ENCODE assay signal across 13 cellular contexts in genomic region chr5:146962801-146963355, GRCh38.
A peak's percentile ranks its signal among the peaks of the same experiment; 100 is the strongest.
DNase-seq lines count a peak whose midpoint lies in the region; ATAC-seq and TF ChIP-seq lines count a peak whose summit lies in the region.
"Had no signal": no experiment of that assay in that cellular context is flagged by ENCODE, and none has a peak within 500 bp of the region (broad histone marks: within the 10 kb centered on the region; RNA-seq: fewer than 3 reads in every experiment).

No MANE protein-coding gene starts in this region.

- peaks cover 15% of the 10 kb centered on the region for H3K27me3 ChIP-seq in A673 (replicated peaks; ENCODE audit: insufficient read depth, low read depth, low read length, poor library complexity)
- no peaks in the 10 kb centered on the region for H3K27me3 ChIP-seq in GM23338 (ENCODE audit: insufficient read depth)

- CTCF ChIA-PET in A673 (lab: Charles Lee): no interaction called here

- TF ChIP-seq CTCF in A673 (conservative IDR thresholded peaks at IDR 0.05; ENCODE audit: low read depth, low read length): no peak
- TF ChIP-seq CTCF in GM23338 (conservative IDR thresholded peaks at IDR 0.05; ENCODE audit: low read depth in 2 of 2): no peak
- TF ChIP-seq CTCF in fibroblast of villous mesenchyme (IDR thresholded peaks at IDR 0.05; ENCODE audit: insufficient read depth, low read depth, low read length): no peak

- no peaks in the 10 kb centered on the region for H3K9me2 ChIP-seq in GM23338 (ENCODE audit: insufficient read depth)

- H3K9ac ChIP-seq in SK-N-MC (ENCODE audit: insufficient read length): no peak overlapping the region

- H3K4me2 ChIP-seq in GM23338: no peak overlapping the region
- H3K4me2 ChIP-seq: PC-9 had no signal

- H3K4me3 Mint-ChIP-seq in GM23338: no peak overlapping the region
- H3K4me3 Mint-ChIP-seq: CD4-positive, CD25-positive, alpha-beta regulatory T cell; natural killer cell treated with Interleukin-12 subunit alpha and Interleukin-12 subunit beta and Interleukin-15 and Interleukin-18, amount 100 ng/mL, for 72 hours had no signal

- POLR2A ChIA-PET in A673 (lab: Charles Lee; ENCODE audit: low non-redundant PET): no interaction called here

- no peaks in the 10 kb centered on the region for H3K9me3 ChIP-seq in A673 (ENCODE audit: low read depth, low read length, poor library complexity, severe bottlenecking)
- H3K9me3 ChIP-seq in SK-N-MC (ENCODE audit: low read depth, low read length): no peaks in the 10 kb centered on the region

- H3K4me1 Mint-ChIP-seq in GM23338: peaks cover 8% of the 10 kb centered on the region
- H3K4me1 Mint-ChIP-seq: CD4-positive, CD25-positive, alpha-beta regulatory T cell had no signal

- H3K4me3 ChIP-seq in A673 (ENCODE audit: low read depth, low read length, poor library complexity, severe bottlenecking): no peak overlapping the region
- no peak overlapping the region for H3K4me3 ChIP-seq in GM23338
- no peak overlapping the region for H3K4me3 ChIP-seq in SK-N-MC
- H3K4me3 ChIP-seq in fibroblast of villous mesenchyme (ENCODE audit: low read depth, low read length): no peak overlapping the region
- H3K4me3 ChIP-seq: PC-9 had no signal

- no peaks in the 10 kb centered on the region for H3F3A ChIP-seq in GM23338 (replicated peaks; ENCODE audit: low read depth)

- H2AFZ ChIP-seq in GM23338: 0 out of 2 replicates have a peak overlapping the region, but pooled peaks have one; percentile 65
- H2AFZ ChIP-seq: PC-9 had no signal

- intact Hi-C loops in A673 (cut with micrococcal nuclease; ENCODE audit: unreplicated experiment): no loop called here

- ATAC-seq in GM23338 (no peak), HG02678 (IDR thresholded peaks at IDR 0.05; ENCODE audit: unreplicated experiment) (no peak), GM21529 (IDR thresholded peaks at IDR 0.05; ENCODE audit: unreplicated experiment) (no peak)

- no TSS peak for BruUV-seq in A673 (replicated peaks; lab: Mats Ljungman, UMichigan)

- H3K36me3 Mint-ChIP-seq in GM23338 (ENCODE audit: low read depth): no peaks in the 10 kb centered on the region
- H3K36me3 Mint-ChIP-seq: CD4-positive, CD25-positive, alpha-beta regulatory T cell; natural killer cell treated with Interleukin-12 subunit alpha and Interleukin-12 subunit beta and Interleukin-15 and Interleukin-18, amount 100 ng/mL, for 72 hours had no signal

- DNase-seq in A673 (ENCODE audit: low spot score): peak; percentile 34
- DNase-seq in GM23338 (ENCODE audit: low spot score): no peak
- peak; percentile 16 for DNase-seq in SK-N-MC (ENCODE audit: low read depth, low spot score)
- peak; percentile 41 for DNase-seq in fibroblast of villous mesenchyme (ENCODE audit: low read depth)
- DNase-seq in iPS-NIHi7 (ENCODE audit: extremely low spot score): no peak
- DNase-seq in NCI-H2029 treated with DMSO at 0.1 percent for 48 hours (lab: John Stamatoyannopoulos, UW): no peak
- DNase-seq: CD4-positive, CD25-positive, alpha-beta regulatory T cell; islet precursor cell; NCI-H187; PC-9 had no signal

- H3K4me1 ChIP-seq in A673 (ENCODE audit: insufficient read depth, low read length, poor library complexity, severe bottlenecking): peaks cover 4% of the 10 kb centered on the region
- no peaks in the 10 kb centered on the region for H3K4me1 ChIP-seq in GM23338 (ENCODE audit: insufficient read depth)

- H3K9me3 Mint-ChIP-seq in GM23338: no peaks in the 10 kb centered on the region
- H3K9me3 Mint-ChIP-seq: CD4-positive, CD25-positive, alpha-beta regulatory T cell; natural killer cell treated with Interleukin-12 subunit alpha and Interleukin-12 subunit beta and Interleukin-15 and Interleukin-18, amount 100 ng/mL, for 72 hours had no signal

- no peaks in the 10 kb centered on the region for H3K79me2 ChIP-seq in GM23338 (replicated peaks; ENCODE audit: insufficient read depth)

- no peaks in the 10 kb centered on the region for H3K36me3 ChIP-seq in A673 (ENCODE audit: insufficient read depth, low read length, poor library complexity, severe bottlenecking)
- no peaks in the 10 kb centered on the region for H3K36me3 ChIP-seq in GM23338 (ENCODE audit: insufficient read depth)
- no peaks in the 10 kb centered on the region for H3K36me3 ChIP-seq in SK-N-MC (ENCODE audit: insufficient read depth, low read length)

- no peaks in the 10 kb centered on the region for H4K20me1 ChIP-seq in GM23338 (replicated peaks; ENCODE audit: insufficient read depth)

- H3K27ac ChIP-seq in A673 (ENCODE audit: low read depth, low read length, poor library complexity, severe bottlenecking) (no peak overlapping the region), GM23338 (ENCODE audit: low read depth) (no peak overlapping the region), SK-N-MC (0 out of 2 replicates have a peak overlapping the region, but pooled peaks have one; percentile 7)
- H3K27ac ChIP-seq: PC-9 had no signal

- H3K27me3 Mint-ChIP-seq in GM23338 (ENCODE audit: insufficient read depth, low read depth, poor library complexity): no peaks in the 10 kb centered on the region

- H3K27ac Mint-ChIP-seq in GM23338: no peak overlapping the region
- H3K27ac Mint-ChIP-seq: CD4-positive, CD25-positive, alpha-beta regulatory T cell; natural killer cell treated with Interleukin-12 subunit alpha and Interleukin-12 subunit beta and Interleukin-15 and Interleukin-18, amount 100 ng/mL, for 72 hours had no signal

TF ChIP-seq in GM23338, 12 proteins besides CTCF, POLR2A, EP300 and RAD21:
- TF ChIP-seq CREB1 (CRISPR knock-in tag; IDR thresholded peaks at IDR 0.05; ENCODE audit: low read depth): no peak
- TF ChIP-seq ETS1 (IDR thresholded peaks at IDR 0.05): no peak
- no peak for TF ChIP-seq EZH2phosphoT487 (IDR thresholded peaks at IDR 0.05; ENCODE audit: unreplicated experiment)
TF ChIP-seq in GM23338: peak in this region for 0.

Comparison
In these comparisons a context has a peak if more than half of its experiments do, and no peak if none do; other contexts are left out.
1. DNase-seq: peak in A673 (single experiment), SK-N-MC (single experiment) and fibroblast of villous mesenchyme (single experiment); none in GM23338 (single experiment), iPS-NIHi7 (single experiment) and NCI-H2029 treated with DMSO at 0.1 percent for 48 hours (single experiment).